ENCODE assay signal across 10 cellular contexts in genomic region chr19:42468273-42468796, GRCh38. TPM values are rescaled to one million over a fixed set of nuclear protein-coding genes. Genes with fewer than 3 reads are reported as not detected.
DNase-seq lines count a peak whose midpoint lies in the region; ATAC-seq and TF ChIP-seq lines count a peak whose summit lies in the region.
"Had no signal": no experiment of that assay in that cellular context is flagged by ENCODE, and none has a peak within 500 bp of the region (broad histone marks: within the 10 kb centered on the region; RNA-seq: fewer than 3 reads in every experiment).

No MANE protein-coding gene starts in this region.

- H3K4me3 Mint-ChIP-seq in endothelial cell (ENCODE audit: unreplicated experiment): no peak overlapping the region
- H3K4me3 Mint-ChIP-seq: activated B cell treated with CpG ODN at 0.5 μM for 24 hours had no signal

- H3K27ac Mint-ChIP-seq in endothelial cell (ENCODE audit: unreplicated experiment): no peak overlapping the region
- H3K27ac Mint-ChIP-seq: activated B cell treated with CpG ODN at 0.5 μM for 24 hours had no signal

- H3K27ac ChIP-seq in RWPE1: peak overlapping the region; percentile 17; the same call in 1 of the 2 replicates

- H3K9me3 Mint-ChIP-seq in endothelial cell (ENCODE audit: unreplicated experiment): no peaks in the 10 kb centered on the region
- H3K9me3 Mint-ChIP-seq: activated B cell treated with CpG ODN at 0.5 μM for 24 hours had no signal

- DNase-seq in AG09309 (ENCODE audit: low read depth): peak; percentile 49
- DNase-seq in HEK293T (ENCODE audit: extremely low spot score): peak; percentile 54
- peak; percentile 72 for DNase-seq in RWPE1 (ENCODE audit: low spot score)
- DNase-seq in foreskin fibroblast: peak; percentile 75 to 81
- no peak for DNase-seq in SHP77 treated with DMSO at 0.1 percent for 48 hours (lab: John Stamatoyannopoulos, UW)
- no peak for DNase-seq in COLO668 (lab: John Stamatoyannopoulos, UW; ENCODE audit: unreplicated experiment)
- DNase-seq in endothelial cell (ENCODE audit: low spot score): no peak
- DNase-seq: activated B cell treated with CpG ODN at 0.5 μM for 24 hours, cerebellar nuclear complex had no signal

- ATAC-seq in HG02610 (IDR thresholded peaks at IDR 0.05; ENCODE audit: unreplicated experiment): no peak

- H3K4me1 Mint-ChIP-seq in endothelial cell (ENCODE audit: unreplicated experiment): peaks cover 16% of the 10 kb centered on the region

- no peaks in the 10 kb centered on the region for H3K36me3 Mint-ChIP-seq in endothelial cell (ENCODE audit: low read depth, unreplicated experiment)

- H3K4me3 ChIP-seq in AG09309 (ENCODE audit: control insufficient read depth, low read depth, low read length) (no peak overlapping the region), foreskin fibroblast (ENCODE audit: low read depth in 1 of 2, low read length in 2 of 2) (no peak overlapping the region)

- CTCF ChIA-PET in HEK293T (lab: Yijun Ruan, JAX): interaction anchor here (0.5 to 0.8 kb wide), 2 partner anchors 28 to 1201 kb away, joined by 3 to 6 read pairs; no protein-coding TSS in a partner anchor
- CTCF ChIA-PET in RWPE1 (lab: Yijun Ruan, JAX): no interaction called here

- TF ChIP-seq CTCF in AG09309 (IDR thresholded peaks at IDR 0.05; ENCODE audit: control insufficient read depth, insufficient read depth, low read depth, low read length, missing control alignments) (no peak), RWPE1 (conservative IDR thresholded peaks at IDR 0.05; ENCODE audit: low read depth) (no peak), foreskin fibroblast (IDR thresholded peaks at IDR 0.05; ENCODE audit: low read depth, low read length) (no peak), endothelial cell (IDR thresholded peaks at IDR 0.05; ENCODE audit: unreplicated experiment) (no peak)

- peaks cover 3% of the 10 kb centered on the region for H3K27me3 Mint-ChIP-seq in endothelial cell (ENCODE audit: unreplicated experiment)
- H3K27me3 Mint-ChIP-seq: activated B cell treated with CpG ODN at 0.5 μM for 24 hours had no signal

- POLR2A ChIA-PET in HEK293T (lab: Yijun Ruan, JAX) (interaction anchor here (1.3 kb wide), 1 partner anchor 13 kb away, joined by 3 read pairs; no protein-coding TSS in a partner anchor), RWPE1 (lab: Yijun Ruan, JAX; ENCODE audit: low non-redundant PET) (no interaction called here)

TF ChIP-seq in HEK293T, 16 proteins besides CTCF, POLR2A, EP300 and RAD21:
- no peak for TF ChIP-seq ZNF384 (IDR thresholded peaks at IDR 0.05)
- TF ChIP-seq NFRKB (IDR thresholded peaks at IDR 0.05): no peak
- TF ChIP-seq CTBP1 (IDR thresholded peaks at IDR 0.05; ENCODE audit: borderline replicate concordance): no peak
- no peak for TF ChIP-seq SUZ12 (IDR thresholded peaks at IDR 0.05)
- TF ChIP-seq ELF4 (IDR thresholded peaks at IDR 0.05): no peak
- TF ChIP-seq L3MBTL2 (conservative IDR thresholded peaks at IDR 0.05): no peak
- no peak for TF ChIP-seq BHLHE40 (IDR thresholded peaks at IDR 0.05; ENCODE audit: borderline replicate concordance)
- TF ChIP-seq HDGF (IDR thresholded peaks at IDR 0.05; ENCODE audit: borderline replicate concordance): no peak
- TF ChIP-seq ARNT (IDR thresholded peaks at IDR 0.05): no peak
- no peak for TF ChIP-seq LEF1 (IDR thresholded peaks at IDR 0.05; ENCODE audit: borderline replicate concordance)
- TF ChIP-seq SP1 (IDR thresholded peaks at IDR 0.05): no peak
- TF ChIP-seq PKNOX1 (IDR thresholded peaks at IDR 0.05): no peak
- no peak for TF ChIP-seq FOXM1 (IDR thresholded peaks at IDR 0.05; ENCODE audit: borderline replicate concordance)
- TF ChIP-seq TARDBP (IDR thresholded peaks at IDR 0.05): no peak
- no peak for TF ChIP-seq FOXK2 (IDR thresholded peaks at IDR 0.05)
- no peak for TF ChIP-seq FOXA1 (IDR thresholded peaks at IDR 0.05)
TF ChIP-seq in HEK293T: peak in this region for 0.

RNA-seq across cellular contexts. Expression of gene CXCL17, which starts 25.6 kb away (rescaled TPM):
- total RNA-seq in endothelial cell (ENCODE audit: unreplicated experiment): not detected
- total RNA-seq: activated B cell treated with CpG ODN at 0.5 μM for 24 hours had no signal

RNA-seq across cellular contexts. Expression of gene LIPE, which starts 41.1 kb away (rescaled TPM):
- total RNA-seq in endothelial cell (ENCODE audit: unreplicated experiment): 5.5 TPM

RNA-seq across cellular contexts. Expression of gene CEACAM1, which starts 59.9 kb away (rescaled TPM):
- total RNA-seq in endothelial cell (ENCODE audit: unreplicated experiment): 9.3 TPM

Comparison
In these comparisons a context has a peak if more than half of its experiments do, and no peak if none do; other contexts are left out.
1. DNase-seq: peak in AG09309 (single experiment), HEK293T (single experiment), RWPE1 (single experiment) and foreskin fibroblast (2 of 2); none in SHP77 treated with DMSO at 0.1 percent for 48 hours (single experiment), COLO668 (single experiment) and endothelial cell (single experiment).